Comparison of ENCODE assay signal across 9 cellular contexts in genomic region chr11:59801981-59802638, GRCh38. TPM values are rescaled to one million over a fixed set of nuclear protein-coding genes. Genes with fewer than 3 reads are reported as not detected.
A peak's percentile ranks its signal among the peaks of the same experiment; 100 is the strongest.
DNase-seq lines count a peak whose midpoint lies in the region; ATAC-seq and TF ChIP-seq lines count a peak whose summit lies in the region.
"Had no signal": no experiment of that assay in that cellular context is flagged by ENCODE, and none has a peak within 500 bp of the region (broad histone marks: within the 10 kb centered on the region; RNA-seq: fewer than 3 reads in every experiment).

No MANE protein-coding gene starts in this region.

- POLR2A ChIA-PET in A673 (lab: Charles Lee; ENCODE audit: low non-redundant PET), result interaction anchor here (0.6 kb wide), 1 partner anchor 116 kb away, joined by 3 read pairs; no protein-coding TSS in a partner anchor

- TF ChIP-seq POLR2A in right lobe of liver (IDR thresholded peaks at IDR 0.05), result no peak
- no peak for TF ChIP-seq POLR2A in spleen (IDR thresholded peaks at IDR 0.05)

- H3K27me3 ChIP-seq in A673 (replicated peaks; ENCODE audit: insufficient read depth, low read depth, low read length, poor library complexity) (no peaks in the 10 kb centered on the region), right lobe of liver (no peaks in the 10 kb centered on the region), spleen (replicated peaks in 1 of 7) (no peaks in the 10 kb centered on the region)

- H3K4me1 ChIP-seq in A673 (ENCODE audit: insufficient read depth, low read length, poor library complexity, severe bottlenecking) (no peaks in the 10 kb centered on the region), right lobe of liver (no peaks in the 10 kb centered on the region), spleen (peaks cover 0 to 9% (median 3%) of the 10 kb centered on the region in 6 donors), mucosa of descending colon (ENCODE audit: low read depth) (peaks cover 22% of the 10 kb centered on the region)

- H3K36me3 ChIP-seq in A673 (ENCODE audit: insufficient read depth, low read length, poor library complexity, severe bottlenecking), result peaks cover 16% of the 10 kb centered on the region
- H3K36me3 ChIP-seq in right lobe of liver, result peaks cover 0 to 17% (median 12%) of the 10 kb centered on the region in 4 donors
- H3K36me3 ChIP-seq in spleen, result peaks cover 0 to 95% (median 37%) of the 10 kb centered on the region in 6 donors
- no peaks in the 10 kb centered on the region for H3K36me3 ChIP-seq in mucosa of descending colon (ENCODE audit: low read depth)

- H3K9me3 ChIP-seq in A673 (ENCODE audit: low read depth, low read length, poor library complexity, severe bottlenecking) (no peaks in the 10 kb centered on the region), right lobe of liver (no peaks in the 10 kb centered on the region), spleen (no peaks in the 10 kb centered on the region), mucosa of descending colon (no peaks in the 10 kb centered on the region)

- WGBS in right lobe of liver (ENCODE audit: insufficient coverage, low coverage, low lambda C conversion rate, missing lambda C conversion rate), result 65% methylated on average over 5 of the region's 5 CpGs
- WGBS in spleen, 5 donors, result 66 to 76% (median 72%) methylated on average over 5 of the region's 5 CpGs

- in situ Hi-C loops in astrocyte of the spinal cord (cut with HindIII; ENCODE audit: low sequenced_read_pairs), result no loop called here

- TF ChIP-seq CTCF in A673 (conservative IDR thresholded peaks at IDR 0.05; ENCODE audit: low read depth, low read length), result no peak
- TF ChIP-seq CTCF in astrocyte of the spinal cord (IDR thresholded peaks at IDR 0.05; ENCODE audit: low read depth, low read length), result no peak
- TF ChIP-seq CTCF in right lobe of liver (IDR thresholded peaks at IDR 0.05), result no peak
- no peak for TF ChIP-seq CTCF in spleen (IDR thresholded peaks at IDR 0.05 in 8 of 11, conservative IDR thresholded peaks at IDR 0.05 in 3 of 11)
- TF ChIP-seq CTCF in mucosa of descending colon (IDR thresholded peaks at IDR 0.05), result no peak

- H3K4me3 ChIP-seq in A673 (ENCODE audit: low read depth, low read length, poor library complexity, severe bottlenecking) (no peak overlapping the region), astrocyte of the spinal cord (ENCODE audit: low read depth, low read length) (no peak overlapping the region), right lobe of liver (no peak overlapping the region), spleen (no peak overlapping the region), mucosa of descending colon (no peak overlapping the region)

- DNase-seq in A673 (ENCODE audit: low spot score) (peak; percentile 35), HCEC 1CT (peak; percentile 37), astrocyte of the spinal cord (ENCODE audit: low read depth, low spot score) (peak; percentile 9), right lobe of liver (no peak), spleen (no peak), mucosa of descending colon (no peak), NCI-H2107 (lab: John Stamatoyannopoulos, UW) (no peak)
- no peak for DNase-seq in activated CD4-positive, CD25-positive, alpha-beta regulatory T cell treated with anti-CD3 and anti-CD28 coated beads, Interleukin-2, amount 50 U/mL, for 72 hours

- intact Hi-C loops in A673 (cut with micrococcal nuclease; ENCODE audit: unreplicated experiment) (loop anchor here (1.0 to 2.0 kb wide), 2 partner anchors 48 to 265 kb away; no protein-coding TSS in a partner anchor), right lobe of liver (cut with DNase I) (loop anchor here (5.0 kb wide), 1 partner anchor 50 kb away; no protein-coding TSS in a partner anchor), spleen (cut with DNase I; ENCODE audit: low total_unique reads) (loop anchor here (2.0 to 10.0 kb wide), 2 partner anchors 47 to 137 kb away; partner anchors contain the start of genes PATL1 and STX3), mucosa of descending colon (cut with DNase I, micrococcal nuclease) (loop anchor here (2.0 to 5.0 kb wide), 2 partner anchors 45 to 49 kb away; partner anchors contain the start of gene STX3 (in 1 of the 2))

- CTCF ChIA-PET in A673 (lab: Charles Lee), result interaction anchor here (1.4 kb wide), 1 partner anchor 47 kb away, joined by 5 read pairs; the partner anchor contains the start of gene STX3

- ATAC-seq in right lobe of liver (peak; percentile 66 to 81 (median 72)), mucosa of descending colon (no peak)

- BruUV-seq in A673 (replicated peaks; lab: Mats Ljungman, UMichigan), result no TSS peak

- no peak overlapping the region for H3K27ac ChIP-seq in A673 (ENCODE audit: low read depth, low read length, poor library complexity, severe bottlenecking)
- H3K27ac ChIP-seq in right lobe of liver, result no peak overlapping the region
- H3K27ac ChIP-seq in spleen, result peak overlapping the region in 2 of 8 donors; percentile 4 to 14

RNA-seq across cellular contexts. Expression of gene MRPL16, which starts 8.5 kb away (rescaled TPM):
- total RNA-seq in A673 (2021), result 53.4 and 57.5 TPM in 2 replicates
- 10 to 100 TPM; 30.6 to 48.3 (median 37.3) TPM for total RNA-seq in right lobe of liver
- total RNA-seq in spleen, result 10 to 100 TPM; 35.6 to 55.9 (median 43.7) TPM
- polyA plus RNA-seq in spleen, result 10 to 100 TPM; 65.5 to 78.9 (median 70.7) TPM
- 10 to 100 TPM; 38.8 to 54.3 (median 51.5) TPM for total RNA-seq in mucosa of descending colon

RNA-seq across cellular contexts. Expression of gene CBLIF, which starts 43.2 kb away (rescaled TPM):
- total RNA-seq in A673 (2021), result not detected in 2 replicates
- not detected for total RNA-seq in right lobe of liver
- not detected for total RNA-seq in spleen
- polyA plus RNA-seq in spleen, result not detected
- total RNA-seq in mucosa of descending colon, result under 1 TPM in 2 of 3 donors, not detected in 1; 0.49 to 0.63 TPM
- total RNA-seq: T-helper 1 cell treated with Interleukin-12 subunit alpha and Interleukin-12 subunit beta and Interleukin-4 antibody, amounts not matched to agents 30 ng/mL and 1 ng/mL, for 36 hours had no signal

RNA-seq across cellular contexts. Expression of gene STX3, which starts 46.9 kb away (rescaled TPM):
- total RNA-seq in A673 (2021), result 10.1 and 16.0 TPM in 2 replicates
- 10 to 100 TPM in 3 of 6 experiments, 1 to 10 TPM in 3; 4.5 to 16.5 (median 8.6) TPM for total RNA-seq in right lobe of liver
- 10 to 100 TPM; 21.6 to 49.3 (median 30.9) TPM for total RNA-seq in spleen
- polyA plus RNA-seq in spleen, result 10 to 100 TPM in 1 of 3 donors, 1 to 10 TPM in 2; 5.1 to 10.9 (median 8.1) TPM
- 100 to 1,000 TPM in 1 of 3 donors, 10 to 100 TPM in 2; 69.5 to 129 (median 96.1) TPM for total RNA-seq in mucosa of descending colon

Comparison
In these comparisons a context has a peak if more than half of its experiments do, and no peak if none do; other contexts are left out.
1. DNase-seq: peak in A673 (single experiment), HCEC 1CT (single experiment) and astrocyte of the spinal cord (single experiment); none in right lobe of liver (0 of 3), activated CD4-positive, CD25-positive, alpha-beta regulatory T cell treated with anti-CD3 and anti-CD28 coated beads, Interleukin-2, amount 50 U/mL, for 72 hours (single experiment), spleen (single experiment), mucosa of descending colon (0 of 3) and NCI-H2107 (single experiment).